9 cellular contexts compared by ENCODE assay signal in the genomic region with DNA sequence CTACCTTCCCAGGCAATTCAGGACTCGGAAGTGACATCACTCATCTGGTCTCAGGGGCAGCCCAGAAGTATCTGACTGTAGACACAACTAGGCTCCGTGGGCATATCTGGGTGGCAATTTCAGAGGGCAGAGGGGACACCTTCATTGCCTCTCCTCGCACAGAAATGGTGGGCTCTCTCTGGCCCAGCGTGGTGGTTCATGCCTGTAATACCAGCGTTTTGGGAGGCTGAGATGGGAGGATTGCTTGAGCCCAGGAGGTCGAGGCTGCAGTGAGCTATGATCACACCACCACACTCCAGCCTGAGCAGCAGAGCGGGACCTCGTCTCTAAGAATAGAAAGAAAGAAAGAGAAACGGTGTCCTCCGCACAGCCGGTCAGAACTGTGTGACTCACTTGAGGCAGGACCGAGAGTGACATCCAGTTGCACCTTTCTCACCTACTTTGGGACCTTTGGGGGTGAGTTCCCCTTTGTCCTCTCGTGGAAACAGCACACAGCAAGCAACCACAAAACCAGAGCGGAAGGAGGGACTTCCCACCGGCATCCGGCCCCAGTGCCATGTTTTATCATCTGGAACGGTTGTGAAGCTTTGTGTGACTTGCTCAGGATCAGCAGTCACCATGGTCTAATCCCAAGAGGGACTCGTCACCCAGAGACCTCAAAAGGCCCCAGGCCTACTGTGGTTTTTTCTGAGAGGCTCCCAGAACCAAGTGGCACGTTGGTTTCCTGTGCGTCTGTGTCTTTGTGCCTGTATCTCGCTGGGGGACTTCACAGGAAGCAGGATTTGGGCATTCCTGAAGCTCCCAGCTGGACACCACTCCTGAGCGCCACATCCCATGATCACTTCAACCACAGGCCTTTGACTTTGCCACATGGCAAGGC. TPM values are rescaled to one million over a fixed set of nuclear protein-coding genes. Genes with fewer than 3 reads are reported as not detected.
A peak's percentile ranks its signal among the peaks of the same experiment; 100 is the strongest.
DNase-seq lines count a peak whose midpoint lies in the region; ATAC-seq and TF ChIP-seq lines count a peak whose summit lies in the region.
"Had no signal": no experiment of that assay in that cellular context is flagged by ENCODE, and none has a peak within 500 bp of the region (broad histone marks: within the 10 kb centered on the region; RNA-seq: fewer than 3 reads in every experiment).

No MANE protein-coding gene starts in this region.

- POLR2A ChIA-PET in CD8-positive, alpha-beta memory T cell (lab: Charles Lee): no interaction called here

- H3K9me3 Mint-ChIP-seq in CD8-positive, alpha-beta memory T cell: no peaks in the 10 kb centered on the region

- TF ChIP-seq CTCF in thyroid gland (IDR thresholded peaks at IDR 0.05): no peak

- H3K9me3 ChIP-seq in CD8-positive, alpha-beta memory T cell (ENCODE audit: low read length): no peaks in the 10 kb centered on the region
- no peaks in the 10 kb centered on the region for H3K9me3 ChIP-seq in thyroid gland
- H3K9me3 ChIP-seq: pancreas had no signal

- H3K4me3 Mint-ChIP-seq in CD8-positive, alpha-beta memory T cell: peak overlapping the region in 5 of 7 donors; percentile 41 to 70 (median 51)

- peak in 2 of 5 donors; percentile 20 to 23 for DNase-seq in CD8-positive, alpha-beta memory T cell
- peak; percentile 17 to 66 (median 30) for DNase-seq in activated CD8-positive, alpha-beta memory T cell treated with anti-CD3 and anti-CD28 coated beads for 48 hours (ENCODE audit: low read depth in 2 of 3, low spot score in 2 of 3)
- peak; percentile 15 to 17 for DNase-seq in stimulated activated CD4-positive, alpha-beta T cell treated with anti-CD3 and anti-CD28 coated beads, Interleukin-4, amount 100 ng/mL, for 4 hours
- DNase-seq in thyroid gland (no peak), HT-29 (ENCODE audit: low spot score) (no peak), HuH-7.5 (ENCODE audit: low spot score) (no peak)

- CTCF ChIA-PET in CD8-positive, alpha-beta memory T cell (lab: Charles Lee): no interaction called here

- peaks cover 11% of the 10 kb centered on the region for H3K4me1 ChIP-seq in CD8-positive, alpha-beta memory T cell (ENCODE audit: insufficient read depth, low read length)
- H3K4me1 ChIP-seq in thyroid gland: no peaks in the 10 kb centered on the region
- H3K4me1 ChIP-seq: pancreas had no signal

- no peaks in the 10 kb centered on the region for H3K27me3 ChIP-seq in CD8-positive, alpha-beta memory T cell (ENCODE audit: insufficient read depth, low read length, poor library complexity, severe bottlenecking)
- H3K27me3 ChIP-seq in thyroid gland: no peaks in the 10 kb centered on the region
- H3K27me3 ChIP-seq: pancreas had no signal

- no peak for TF ChIP-seq POLR2A in thyroid gland (IDR thresholded peaks at IDR 0.05)

- no peaks in the 10 kb centered on the region for H3K36me3 Mint-ChIP-seq in CD8-positive, alpha-beta memory T cell

- H3K4me3 ChIP-seq in CD8-positive, alpha-beta memory T cell (ENCODE audit: low read length): peak overlapping the region; percentile 22
- H3K4me3 ChIP-seq in thyroid gland (replicated peaks in 1 of 3): no peak overlapping the region
- H3K4me3 ChIP-seq: pancreas had no signal

- H3K27ac ChIP-seq in CD8-positive, alpha-beta memory T cell (ENCODE audit: low read depth, low read length): no peak overlapping the region
- H3K27ac ChIP-seq in thyroid gland: no peak overlapping the region
- H3K27ac ChIP-seq: pancreas had no signal

- ATAC-seq in GM19463 (IDR thresholded peaks at IDR 0.05; ENCODE audit: unreplicated experiment): peak; percentile 91
- peak; percentile 79 for ATAC-seq in HG03457 (IDR thresholded peaks at IDR 0.05; ENCODE audit: unreplicated experiment)
- ATAC-seq: pancreas had no signal

- 84 to 89% methylated on average over 21 to 22 of the region's 22 CpGs for WGBS in thyroid gland, 2 donors

- H3K36me3 ChIP-seq in CD8-positive, alpha-beta memory T cell (ENCODE audit: insufficient read depth, low read length): no peaks in the 10 kb centered on the region
- H3K36me3 ChIP-seq in thyroid gland: no peaks in the 10 kb centered on the region
- H3K36me3 ChIP-seq: pancreas had no signal

- peak overlapping the region in 6 of 8 donors; percentile 27 to 92 (median 38) for H3K27ac Mint-ChIP-seq in CD8-positive, alpha-beta memory T cell

- intact Hi-C loops in thyroid gland (cut with DNase I): no loop called here

- peaks cover 15 to 22% (median 21%) of the 10 kb centered on the region in 3 donors for H3K4me1 Mint-ChIP-seq in CD8-positive, alpha-beta memory T cell

- H3K27me3 Mint-ChIP-seq in CD8-positive, alpha-beta memory T cell: peaks cover 7 to 9% of the 10 kb centered on the region in 2 donors

RNA-seq across cellular contexts. Expression of a gene that starts 38.4 kb away (rescaled TPM):
- total RNA-seq in CD8-positive, alpha-beta memory T cell: not detected
- polyA plus RNA-seq in CD8-positive, alpha-beta memory T cell: 0.31 TPM
- 10 to 100 TPM; 14.0 to 55.9 (median 19.0) TPM for total RNA-seq in thyroid gland
- 1.5 TPM in 1 of 2 replicates, not detected in the other for total RNA-seq in HT-29 (2014; rRNA removed; shearing (Covaris generic))

Comparison
In these comparisons a context has a peak if more than half of its experiments do, and no peak if none do; other contexts are left out.
1. DNase-seq: peak in activated CD8-positive, alpha-beta memory T cell treated with anti-CD3 and anti-CD28 coated beads for 48 hours (3 of 3) and stimulated activated CD4-positive, alpha-beta T cell treated with anti-CD3 and anti-CD28 coated beads, Interleukin-4, amount 100 ng/mL, for 4 hours (2 of 2); none in thyroid gland (0 of 2), HT-29 (single experiment) and HuH-7.5 (single experiment).